1 cellular context compared by ENCODE assay signal in the genomic region with DNA sequence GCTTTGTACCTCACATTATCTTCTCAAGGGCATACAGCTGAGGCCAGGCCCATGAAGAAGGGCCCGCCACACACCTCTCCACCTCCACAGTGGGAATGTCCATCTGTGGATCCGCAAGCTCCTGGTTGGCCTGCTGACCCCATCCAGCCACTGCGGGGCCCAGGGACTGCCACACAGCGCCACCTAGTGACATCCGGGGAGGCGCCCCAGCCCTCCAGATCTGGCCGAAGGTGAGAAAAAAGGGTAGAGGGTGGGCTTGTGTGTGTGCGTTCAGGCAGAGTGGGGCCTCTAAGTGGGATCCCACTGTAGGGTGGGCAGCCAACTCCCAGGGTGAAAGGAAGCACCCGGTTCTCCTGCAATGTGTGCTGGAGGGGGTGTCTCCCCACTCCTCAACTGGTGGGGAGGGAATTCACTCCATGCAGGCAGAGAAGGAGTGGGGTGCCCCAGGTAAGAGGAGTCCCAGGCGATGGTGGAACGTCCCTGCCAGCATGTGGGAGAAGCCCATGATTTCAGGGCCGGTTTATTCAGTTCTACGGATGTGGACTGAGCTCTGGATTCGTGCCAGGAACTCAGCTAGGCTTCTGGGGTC.
TF ChIP-seq lines count a peak whose summit lies in the region.

No MANE protein-coding gene starts in this region.

TF ChIP-seq in SK-N-SH, 30 proteins besides CTCF, POLR2A, EP300 and RAD21 (continued from another document):
- TF ChIP-seq, protein P1, sequence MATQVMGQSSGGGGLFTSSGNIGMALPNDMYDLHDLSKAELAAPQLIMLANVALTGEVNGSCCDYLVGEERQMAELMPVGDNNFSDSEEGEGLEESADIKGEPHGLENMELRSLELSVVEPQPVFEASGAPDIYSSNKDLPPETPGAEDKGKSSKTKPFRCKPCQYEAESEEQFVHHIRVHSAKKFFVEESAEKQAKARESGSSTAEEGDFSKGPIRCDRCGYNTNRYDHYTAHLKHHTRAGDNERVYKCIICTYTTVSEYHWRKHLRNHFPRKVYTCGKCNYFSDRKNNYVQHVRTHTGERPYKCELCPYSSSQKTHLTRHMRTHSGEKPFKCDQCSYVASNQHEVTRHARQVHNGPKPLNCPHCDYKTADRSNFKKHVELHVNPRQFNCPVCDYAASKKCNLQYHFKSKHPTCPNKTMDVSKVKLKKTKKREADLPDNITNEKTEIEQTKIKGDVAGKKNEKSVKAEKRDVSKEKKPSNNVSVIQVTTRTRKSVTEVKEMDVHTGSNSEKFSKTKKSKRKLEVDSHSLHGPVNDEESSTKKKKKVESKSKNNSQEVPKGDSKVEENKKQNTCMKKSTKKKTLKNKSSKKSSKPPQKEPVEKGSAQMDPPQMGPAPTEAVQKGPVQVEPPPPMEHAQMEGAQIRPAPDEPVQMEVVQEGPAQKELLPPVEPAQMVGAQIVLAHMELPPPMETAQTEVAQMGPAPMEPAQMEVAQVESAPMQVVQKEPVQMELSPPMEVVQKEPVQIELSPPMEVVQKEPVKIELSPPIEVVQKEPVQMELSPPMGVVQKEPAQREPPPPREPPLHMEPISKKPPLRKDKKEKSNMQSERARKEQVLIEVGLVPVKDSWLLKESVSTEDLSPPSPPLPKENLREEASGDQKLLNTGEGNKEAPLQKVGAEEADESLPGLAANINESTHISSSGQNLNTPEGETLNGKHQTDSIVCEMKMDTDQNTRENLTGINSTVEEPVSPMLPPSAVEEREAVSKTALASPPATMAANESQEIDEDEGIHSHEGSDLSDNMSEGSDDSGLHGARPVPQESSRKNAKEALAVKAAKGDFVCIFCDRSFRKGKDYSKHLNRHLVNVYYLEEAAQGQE (IDR thresholded peaks at IDR 0.05; ENCODE audit: low read depth, low read length): no peak
TF ChIP-seq in SK-N-SH: peak in this region for 4.
